20 cellular contexts compared by ENCODE assay signal in genomic region chr2:792687-793086, GRCh38.
"Had no signal": no experiment of that assay in that cellular context is flagged by ENCODE, and none has a peak within 500 bp of the region (broad histone marks: within the 10 kb centered on the region; RNA-seq: fewer than 3 reads in every experiment).

No MANE protein-coding gene starts in this region.

- H3K9me3 ChIP-seq: MG63, SK-N-SH had no signal

- H3K36me3 ChIP-seq: MG63 had no signal

- H3K9me2 ChIP-seq: SK-N-SH had no signal

- H3K9ac ChIP-seq: SK-N-SH had no signal

- H3K4me3 ChIP-seq: MG63 had no signal

- H3K4me2 ChIP-seq: SK-N-SH had no signal

- DNase-seq: KBM-7, MG63, NCI-H1092, NCI-H1105 treated with DMSO at 0.1 percent for 48 hours, NCI-H1417 treated with DMSO at 0.1 percent for 48 hours, NCI-H146, NCI-H1694 treated with DMSO at 0.1 percent for 48 hours, NCI-H1930, NCI-H2081, NCI-H2107, NCI-H226, NCI-H446, NCI-H524 treated with DMSO at 0.1 percent for 48 hours, NCI-H69, NCI-H774, RPMI8226, SHP77, SK-N-SH, SW 1271 had no signal

- FAIRE-seq: RCC 7860 had no signal
